2 cellular contexts compared by ENCODE assay signal in the genomic region with DNA sequence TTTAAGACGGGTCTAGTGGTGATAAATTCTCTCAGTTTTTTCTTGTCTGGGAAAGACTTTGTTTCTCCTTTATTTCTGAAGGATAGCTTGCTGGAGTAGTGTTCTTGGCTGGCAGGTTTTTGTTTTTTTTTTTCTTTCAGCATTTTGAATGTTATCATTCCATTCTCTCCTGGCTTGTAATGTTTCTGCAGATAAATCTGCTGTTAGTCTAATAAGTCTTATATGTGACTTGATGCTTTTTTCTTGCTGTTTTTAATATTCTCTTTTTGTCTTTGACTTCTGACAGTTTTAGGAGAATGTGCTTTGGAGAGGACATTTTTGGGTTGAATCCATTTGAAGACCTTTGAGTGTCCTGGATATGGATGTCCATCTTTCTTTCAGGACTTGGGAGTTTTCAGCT.
TF ChIP-seq lines count a peak whose summit lies in the region.

No MANE protein-coding gene starts in this region.

TF ChIP-seq in HEK293, 187 proteins besides CTCF, POLR2A, EP300 and RAD21:
- TF ChIP-seq ZNF580 (tag by site-specific recombination; IDR thresholded peaks at IDR 0.05) (no peak), ZNF549 (tag by site-specific recombination; IDR thresholded peaks at IDR 0.05) (peak; percentile 39; the same call in 1 of the 2 replicates), SETDB1 (IDR thresholded peaks at IDR 0.05; ENCODE audit: insufficient read length, low read length) (peak; percentile 88), ZNF558 (tag by site-specific recombination; IDR thresholded peaks at IDR 0.05) (0 out of 2 replicates have a peak, but pooled peaks have one; percentile 13)

TF ChIP-seq in K562, 482 proteins besides CTCF, POLR2A, EP300 and RAD21:
- no peak for TF ChIP-seq FIP1L1 (IDR thresholded peaks at IDR 0.05; ENCODE audit: low read depth, low read length, poor library complexity, severe bottlenecking)
- TF ChIP-seq E2F4 (CRISPR knock-in tag; IDR thresholded peaks at IDR 0.05; ENCODE audit: low read depth): no peak
- peak; percentile 50 for TF ChIP-seq ZNF280A (IDR thresholded peaks at IDR 0.05; ENCODE audit: low read depth, partially characterized antibody)
- TF ChIP-seq CBX3 (IDR thresholded peaks at IDR 0.05; ENCODE audit: borderline replicate concordance in 1 of 2, low read length in 2 of 2): peak in 1 of 2 experiments; percentile 94; a peak in 2 of 3 replicates
- TF ChIP-seq BCL6 (CRISPR knock-in tag; IDR thresholded peaks at IDR 0.05): no peak
- TF ChIP-seq POLR2B (IDR thresholded peaks at IDR 0.05; ENCODE audit: low read depth, partially characterized antibody): no peak
- TF ChIP-seq PCBP2 (IDR thresholded peaks at IDR 0.05; ENCODE audit: low read depth, low read length, poor library complexity, severe bottlenecking): no peak
- TF ChIP-seq ZNF512 (tag; IDR thresholded peaks at IDR 0.05): 0 out of 2 replicates have a peak, but pooled peaks have one; percentile 47
- no peak for TF ChIP-seq CEBPG (CRISPR knock-in tag; IDR thresholded peaks at IDR 0.05)
- TF ChIP-seq CEBPG (tag; conservative IDR thresholded peaks at IDR 0.05 in 1 of 2, IDR thresholded peaks at IDR 0.05 in 1 of 2): no peak
- no peak for TF ChIP-seq FOXA1 (IDR thresholded peaks at IDR 0.05; ENCODE audit: borderline replicate concordance)
- TF ChIP-seq HCFC1 (IDR thresholded peaks at IDR 0.05; ENCODE audit: low read depth, low read length): no peak
- TF ChIP-seq IRF2 (CRISPR knock-in tag; IDR thresholded peaks at IDR 0.05): no peak
- no peak for TF ChIP-seq TFAP4 (CRISPR knock-in tag; IDR thresholded peaks at IDR 0.05; ENCODE audit: borderline replicate concordance)
- no peak for TF ChIP-seq ZNF79 (CRISPR knock-in tag; IDR thresholded peaks at IDR 0.05; ENCODE audit: low read depth)
- no peak for TF ChIP-seq NR2F6 (CRISPR knock-in tag; IDR thresholded peaks at IDR 0.05)
- no peak for TF ChIP-seq ZNF224 (CRISPR knock-in tag; IDR thresholded peaks at IDR 0.05)
- no peak for TF ChIP-seq SMAD3 (CRISPR knock-in tag; conservative IDR thresholded peaks at IDR 0.05)
- TF ChIP-seq CREM (IDR thresholded peaks at IDR 0.05; ENCODE audit: low read depth): no peak
- TF ChIP-seq CBX5 (IDR thresholded peaks at IDR 0.05; ENCODE audit: borderline replicate concordance, low read depth): peak; percentile 79
- TF ChIP-seq ELF4 (CRISPR knock-in tag; IDR thresholded peaks at IDR 0.05): no peak
- TF ChIP-seq TRIM28 (IDR thresholded peaks at IDR 0.05): peak; percentile 96
- TF ChIP-seq ZNF395 (CRISPR knock-in tag; IDR thresholded peaks at IDR 0.05): no peak
- TF ChIP-seq ZNF318 (IDR thresholded peaks at IDR 0.05; ENCODE audit: borderline replicate concordance in 1 of 2, low read depth in 1 of 2): no peak
- TF ChIP-seq SREBF1 (IDR thresholded peaks at IDR 0.05; ENCODE audit: borderline replicate concordance, low read depth, low read length): no peak
- TF ChIP-seq TRIM24 (IDR thresholded peaks at IDR 0.05): peak; percentile 24 to 59; a peak in 3 of 4 replicates
- TF ChIP-seq KAT8 (IDR thresholded peaks at IDR 0.05; ENCODE audit: low read depth): no peak
- no peak for TF ChIP-seq ZBTB8A (IDR thresholded peaks at IDR 0.05; ENCODE audit: partially characterized antibody)
- TF ChIP-seq ZNF184 (CRISPR knock-in tag; IDR thresholded peaks at IDR 0.05): no peak
- TF ChIP-seq SIN3B (IDR thresholded peaks at IDR 0.05; ENCODE audit: low read depth): no peak
- TF ChIP-seq, protein P1, sequence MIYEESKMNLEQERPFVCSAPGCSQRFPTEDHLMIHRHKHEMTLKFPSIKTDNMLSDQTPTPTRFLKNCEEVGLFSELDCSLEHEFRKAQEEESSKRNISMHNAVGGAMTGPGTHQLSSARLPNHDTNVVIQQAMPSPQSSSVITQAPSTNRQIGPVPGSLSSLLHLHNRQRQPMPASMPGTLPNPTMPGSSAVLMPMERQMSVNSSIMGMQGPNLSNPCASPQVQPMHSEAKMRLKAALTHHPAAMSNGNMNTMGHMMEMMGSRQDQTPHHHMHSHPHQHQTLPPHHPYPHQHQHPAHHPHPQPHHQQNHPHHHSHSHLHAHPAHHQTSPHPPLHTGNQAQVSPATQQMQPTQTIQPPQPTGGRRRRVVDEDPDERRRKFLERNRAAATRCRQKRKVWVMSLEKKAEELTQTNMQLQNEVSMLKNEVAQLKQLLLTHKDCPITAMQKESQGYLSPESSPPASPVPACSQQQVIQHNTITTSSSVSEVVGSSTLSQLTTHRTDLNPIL (CRISPR knock-in tag; IDR thresholded peaks at IDR 0.05): no peak
- no peak for TF ChIP-seq POU5F1 (IDR thresholded peaks at IDR 0.05; ENCODE audit: borderline replicate concordance, low read depth, low read length, partially characterized antibody)
